In the genomic region with DNA sequence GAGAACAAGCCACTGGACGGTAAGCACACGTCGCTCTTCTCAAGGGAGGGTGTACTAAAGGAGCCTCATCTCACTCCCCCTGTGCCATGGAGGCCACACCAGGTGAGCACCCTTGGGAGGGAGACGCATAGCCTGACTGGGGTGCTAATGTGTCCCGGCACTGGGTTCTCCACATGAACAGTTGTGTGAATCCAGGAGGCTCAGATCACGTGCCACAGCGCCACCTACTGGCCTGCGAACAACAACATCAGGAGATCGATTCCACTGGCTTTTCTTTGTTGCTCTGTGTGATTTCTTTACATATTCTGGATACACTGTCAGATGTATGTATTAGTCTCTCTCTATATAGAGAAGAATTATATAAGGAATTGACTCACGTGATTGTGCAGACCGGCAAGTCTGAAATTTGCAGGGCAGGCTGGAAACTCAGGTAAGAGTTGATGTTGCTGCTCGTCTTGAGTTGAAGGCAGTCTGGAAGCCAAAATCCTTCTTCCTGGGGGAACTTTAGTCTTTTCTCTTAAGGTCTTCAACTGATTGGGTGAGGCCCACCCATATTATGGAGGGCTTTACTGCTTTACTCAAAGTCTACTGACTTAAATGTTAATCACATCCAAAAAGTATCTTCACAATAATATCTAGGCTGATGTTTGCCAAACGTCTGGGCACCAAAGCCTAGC, we compare ENCODE assay signal across 9 cellular contexts. TPM values are rescaled to one million over a fixed set of nuclear protein-coding genes. Genes with fewer than 3 reads are reported as not detected.
DNase-seq lines count a peak whose midpoint lies in the region; ATAC-seq and TF ChIP-seq lines count a peak whose summit lies in the region.
"Not testable (repeated sequence)": the region's sequence is repeated elsewhere in the genome, so short reads cannot be mapped to it uniquely, and the experiment has no call there.
"Had no signal": no experiment of that assay in that cellular context is flagged by ENCODE, and none has a peak within 500 bp of the region (broad histone marks: within the 10 kb centered on the region; RNA-seq: fewer than 3 reads in every experiment).

No MANE protein-coding gene starts in this region.

- not testable (repeated sequence) for H3K4me3 Mint-ChIP-seq in progenitor cell of endocrine pancreas (ENCODE audit: low read depth)

- not testable (repeated sequence) for H3K9me3 ChIP-seq in WERI-Rb-1 (ENCODE audit: severe bottlenecking); body of pancreas; right atrium auricular region; thyroid gland

- not testable (repeated sequence) for H3K9me3 Mint-ChIP-seq in progenitor cell of endocrine pancreas (ENCODE audit: low read depth)

- DNase-seq in GDM1 (lab: John Stamatoyannopoulos, UW) (peak; percentile 17), NCI-H2196 (lab: John Stamatoyannopoulos, UW; ENCODE audit: unreplicated experiment) (peak; percentile 2), WERI-Rb-1 (peak; percentile 51), body of pancreas (peak; percentile 49 to 70 (median 56)), right atrium auricular region (ENCODE audit: low spot score) (peak; percentile 71), progenitor cell of endocrine pancreas (ENCODE audit: low spot score, unreplicated experiment) (peak; percentile 21), thyroid gland (peak; percentile 54 to 67)

- not testable (repeated sequence) for H3K4me3 ChIP-seq in WERI-Rb-1 (ENCODE audit: low read depth, low read length); body of pancreas; right atrium auricular region; thyroid gland (replicated peaks in 1 of 3)

- H3K36me3 Mint-ChIP-seq in progenitor cell of endocrine pancreas (ENCODE audit: insufficient read depth), result not testable (repeated sequence)

- not testable (repeated sequence) for H3K27me3 Mint-ChIP-seq in progenitor cell of endocrine pancreas

- intact Hi-C loops in body of pancreas (cut with DNase I), result not testable (repeated sequence)
- intact Hi-C loops in thyroid gland (cut with DNase I), result loop anchor here (5.0 kb wide), 1 partner anchor 123 kb away; no protein-coding TSS in a partner anchor

- H3K4me1 Mint-ChIP-seq in progenitor cell of endocrine pancreas (ENCODE audit: low read depth), result not testable (repeated sequence)

- not testable (repeated sequence) for H3K27ac ChIP-seq in WERI-Rb-1, body of pancreas, right atrium auricular region, thyroid gland

- not testable (repeated sequence) for H3K4me1 ChIP-seq in body of pancreas, right atrium auricular region, thyroid gland

- H3K36me3 ChIP-seq in WERI-Rb-1; body of pancreas (replicated peaks in 1 of 2; ENCODE audit: insufficient read depth in 1 of 2, low read depth in 2 of 2); right atrium auricular region; thyroid gland: not testable (repeated sequence)

- WGBS in body of pancreas, 2 donors, result 15 to 29% methylated on average over 9 to 13 of the region's 13 CpGs
- WGBS in thyroid gland, 2 donors, result 23 to 28% methylated on average over 9 to 12 of the region's 13 CpGs

- H3K27ac Mint-ChIP-seq in progenitor cell of endocrine pancreas, result not testable (repeated sequence)

- TF ChIP-seq POLR2A in body of pancreas (IDR thresholded peaks at IDR 0.05); thyroid gland (IDR thresholded peaks at IDR 0.05): not testable (repeated sequence)

- peak; percentile 62 for ATAC-seq in HG02759 (IDR thresholded peaks at IDR 0.05; ENCODE audit: unreplicated experiment)
- ATAC-seq in body of pancreas, result peak; percentile 79

- TF ChIP-seq CTCF in WERI-Rb-1 (IDR thresholded peaks at IDR 0.05; ENCODE audit: low read depth, low read length), result peak; percentile 60
- peak; percentile 53 to 78 (median 72) for TF ChIP-seq CTCF in body of pancreas (IDR thresholded peaks at IDR 0.05)
- TF ChIP-seq CTCF in right atrium auricular region (IDR thresholded peaks at IDR 0.05), result peak; percentile 65 to 76
- peak; percentile 84 for TF ChIP-seq CTCF in progenitor cell of endocrine pancreas (IDR thresholded peaks at IDR 0.05; ENCODE audit: unreplicated experiment)
- peak; percentile 35 to 81 (median 73) for TF ChIP-seq CTCF in thyroid gland (IDR thresholded peaks at IDR 0.05)

- H3K27me3 ChIP-seq in WERI-Rb-1 (ENCODE audit: insufficient read depth, low read depth, severe bottlenecking); body of pancreas; right atrium auricular region; thyroid gland: not testable (repeated sequence)

RNA-seq across cellular contexts. Expression of gene CLEC18B, which starts 8.9 kb away (rescaled TPM):
- total RNA-seq in body of pancreas, result under 1 TPM in 1 of 2 donors, not detected in 1; 0.26 TPM
- total RNA-seq in right atrium auricular region, result not detected
- 3.0 and 3.5 TPM in 2 replicates for total RNA-seq in progenitor cell of endocrine pancreas
- total RNA-seq in thyroid gland, result under 1 TPM in 1 of 4 donors, not detected in 3; 0.67 TPM

RNA-seq across cellular contexts. Expression of gene NPIPB15, which starts 54.1 kb away (rescaled TPM):
- total RNA-seq in body of pancreas (10 to 100 TPM in 1 of 2 donors, not detected in 1; 63.3 TPM), right atrium auricular region (1 to 10 TPM in 1 of 2 donors, not detected in 1; 3.3 TPM), progenitor cell of endocrine pancreas (8.0 and 8.6 TPM in 2 replicates), thyroid gland (10 to 100 TPM in 1 of 4 donors, 1 to 10 TPM in 2, not detected in 1; 2.0 to 13.6 (median 2.5) TPM)
- total RNA-seq: H4 had no signal

Comparison
In these comparisons a context has a peak if more than half of its experiments do, and no peak if none do; other contexts are left out.
1. DNase-seq: peak in every context shown above with its lines; median percentile 71 in right atrium auricular region; 60 in thyroid gland; 56 in body of pancreas; 51 in WERI-Rb-1; 21 in progenitor cell of endocrine pancreas; 17 in GDM1; 2 in NCI-H2196.